ENCODE assay signal across 8 cellular contexts in genomic region chr16:85688586-85689284, GRCh38. TPM values are rescaled to one million over a fixed set of nuclear protein-coding genes. Genes with fewer than 3 reads are reported as not detected.
DNase-seq lines count a peak whose midpoint lies in the region; ATAC-seq and TF ChIP-seq lines count a peak whose summit lies in the region.

TSS of gene GINS2 (minus strand) at chr16:85688954. CDS start at chr16:85688898, 56 bp downstream.

- peak within 1 kb of the TSS; percentile 13 for H3K4ac ChIP-seq in trophoblast cell (ENCODE audit: low read depth, low read length)

- TF ChIP-seq EP300 in transverse colon (IDR thresholded peaks at IDR 0.05; ENCODE audit: low read depth), result no peak

- H3K79me2 ChIP-seq in SU-DHL-6 (ENCODE audit: insufficient read depth, low read length) (peaks cover 42% of the 10 kb centered on the region), trophoblast cell (ENCODE audit: control insufficient read depth, insufficient read depth, low read length, poor library complexity) (peaks cover 5% of the 10 kb centered on the region)

- peak within 1 kb of the TSS; percentile 86 for H3K9ac ChIP-seq in SU-DHL-6 (ENCODE audit: low read length)
- peak within 1 kb of the TSS; percentile 79 for H3K9ac ChIP-seq in trophoblast cell (ENCODE audit: low read length)

- peak within 1 kb of the TSS; percentile 4 for H4K91ac ChIP-seq in trophoblast cell (ENCODE audit: low read depth, low read length)

- H3K27me3 ChIP-seq in SU-DHL-6 (ENCODE audit: low read length) (no peaks in the 10 kb centered on the region), trophoblast cell (ENCODE audit: insufficient read depth, low read length) (no peaks in the 10 kb centered on the region), transverse colon (no peaks in the 10 kb centered on the region)

- DNase-seq in NCI-H1092 (lab: John Stamatoyannopoulos, UW), result peak; percentile 89
- DNase-seq in activated naive CD8-positive, alpha-beta T cell treated with anti-CD3 and anti-CD28 coated beads, Interleukin-2, amount 10 ng/mL, durations not matched to agents 7 days and 5 days, result peak; percentile 93
- DNase-seq in cardiac septum (ENCODE audit: low spot score), result peak; percentile 95
- peak; percentile 91 for DNase-seq in trophoblast cell
- DNase-seq in transverse colon, result peak; percentile 93

- H3K23ac ChIP-seq in trophoblast cell (ENCODE audit: low read length), result no peak within 1 kb of the TSS

- H2AFZ ChIP-seq in SU-DHL-6 (ENCODE audit: low read depth, low read length, severe bottlenecking), result peak within 1 kb of the TSS; percentile 80
- peak within 1 kb of the TSS; percentile 95 for H2AFZ ChIP-seq in trophoblast cell (ENCODE audit: insufficient read depth, low read length, poor library complexity)

- in situ Hi-C loops in transverse colon (cut with MboI; ENCODE audit: low pct_ligation_motif_present in 1 of 4, low pct_unique_long_range_greater_than_20kb in 1 of 4, low sequenced_read_pairs in 3 of 4), result no loop called here

- peaks cover 13% of the 10 kb centered on the region for H3K36me3 Mint-ChIP-seq in activated naive CD8-positive, alpha-beta T cell treated with anti-CD3 and anti-CD28 coated beads, Interleukin-2, amount 10 ng/mL, durations not matched to agents 7 days and 5 days

- peak within 1 kb of the TSS; percentile 85 for H3K4me3 Mint-ChIP-seq in activated naive CD8-positive, alpha-beta T cell treated with anti-CD3 and anti-CD28 coated beads, Interleukin-2, amount 10 ng/mL, durations not matched to agents 7 days and 5 days

- peaks cover 18% of the 10 kb centered on the region for H3K27me3 Mint-ChIP-seq in activated naive CD8-positive, alpha-beta T cell treated with anti-CD3 and anti-CD28 coated beads, Interleukin-2, amount 10 ng/mL, durations not matched to agents 7 days and 5 days

- H3K18ac ChIP-seq in trophoblast cell (ENCODE audit: low read length), result peak within 1 kb of the TSS; percentile 77

- TF ChIP-seq CTCF in SU-DHL-6 (IDR thresholded peaks at IDR 0.05; ENCODE audit: insufficient read depth, low read length, poor library complexity, severe bottlenecking) (no peak), transverse colon (IDR thresholded peaks at IDR 0.05) (no peak)

- peaks cover 10% of the 10 kb centered on the region in 2 experiments for H3K4me1 ChIP-seq in trophoblast cell (ENCODE audit: control insufficient read depth in 1 of 2, insufficient read depth in 2 of 2, low read length in 2 of 2)
- H3K4me1 ChIP-seq in transverse colon, result peaks cover 6 to 33% (median 19%) of the 10 kb centered on the region in 4 donors

- no peaks in the 10 kb centered on the region for H3K9me2 ChIP-seq in SU-DHL-6 (replicated peaks; ENCODE audit: insufficient read depth, low read length)

- H4K8ac ChIP-seq in trophoblast cell (ENCODE audit: low read depth, low read length), result peak within 1 kb of the TSS; percentile 71

- H2BK120ac ChIP-seq in trophoblast cell (ENCODE audit: insufficient read depth, low read length, poor library complexity), result no peak within 1 kb of the TSS

- TF ChIP-seq POLR2A in GM10847 (IDR thresholded peaks at IDR 0.05; ENCODE audit: extremely low read depth, insufficient read length) (peak; percentile 52), transverse colon (IDR thresholded peaks at IDR 0.05) (no peak)

- H3K9me3 Mint-ChIP-seq in activated naive CD8-positive, alpha-beta T cell treated with anti-CD3 and anti-CD28 coated beads, Interleukin-2, amount 10 ng/mL, durations not matched to agents 7 days and 5 days, result no peaks in the 10 kb centered on the region

- no CpG with 5 or more reads among the region's 86 CpGs for WGBS in trophoblast cell (ENCODE audit: extremely low coverage, insufficient coverage, insufficient read length)
- 2% methylated on average over 34 of the region's 86 CpGs; no CpG with 5 or more reads in 1 of the 2 donors for WGBS in transverse colon (ENCODE audit: low coverage in 1 of 2), 2 donors

- H3K4me3 ChIP-seq in SU-DHL-6 (ENCODE audit: insufficient read depth, low read length, poor library complexity, severe bottlenecking) (peak within 1 kb of the TSS; percentile 73), trophoblast cell (ENCODE audit: low read depth, low read length) (peak within 1 kb of the TSS; percentile 85), transverse colon (peak within 1 kb of the TSS; percentile 49 to 96 (median 64))

- H4K12ac ChIP-seq in trophoblast cell (ENCODE audit: low read depth, low read length), result peak within 1 kb of the TSS; percentile 87

- H3K4me2 ChIP-seq in SU-DHL-6 (ENCODE audit: low read depth, low read length, poor library complexity, severe bottlenecking) (peak within 1 kb of the TSS; percentile 74), trophoblast cell (ENCODE audit: low read length) (peak within 1 kb of the TSS; percentile 99)

- H3K27ac Mint-ChIP-seq in activated naive CD8-positive, alpha-beta T cell treated with anti-CD3 and anti-CD28 coated beads, Interleukin-2, amount 10 ng/mL, durations not matched to agents 7 days and 5 days, result peak within 1 kb of the TSS; percentile 74

- no peak within 1 kb of the TSS for H2BK5ac ChIP-seq in trophoblast cell (ENCODE audit: low read depth, low read length, poor library complexity)

- no peak within 1 kb of the TSS for H2BK12ac ChIP-seq in trophoblast cell (ENCODE audit: low read length)

- H3K79me1 ChIP-seq in trophoblast cell (ENCODE audit: low read length), result no peaks in the 10 kb centered on the region

- H3F3A ChIP-seq in SU-DHL-6 (ENCODE audit: insufficient read depth), result peaks cover 32% of the 10 kb centered on the region

- H3K9me3 ChIP-seq in SU-DHL-6 (ENCODE audit: insufficient read depth, low read length) (no peaks in the 10 kb centered on the region), trophoblast cell (ENCODE audit: insufficient read depth, low read depth, low read length) (no peaks in the 10 kb centered on the region), transverse colon (no peaks in the 10 kb centered on the region)

- H4K20me1 ChIP-seq in SU-DHL-6 (ENCODE audit: low read depth, low read length), result 0 out of 2 replicates have a peak, but pooled peaks cover 2% of the 10 kb centered on the region

- H3K36me3 ChIP-seq in SU-DHL-6 (ENCODE audit: low read length) (no peaks in the 10 kb centered on the region), trophoblast cell (ENCODE audit: control insufficient read depth in 1 of 2, insufficient read depth in 2 of 2, low read length in 2 of 2) (peaks cover 0 to 2% of the 10 kb centered on the region in 2 experiments), transverse colon (no peaks in the 10 kb centered on the region)

- H3K27ac ChIP-seq in SU-DHL-6 (ENCODE audit: low read depth, low read length), result peak within 1 kb of the TSS; percentile 77
- H3K27ac ChIP-seq in trophoblast cell (ENCODE audit: low read depth, low read length), result no peak within 1 kb of the TSS
- H3K27ac ChIP-seq in transverse colon, result peak within 1 kb of the TSS; percentile 40 to 79 (median 56)

- H3K4me1 Mint-ChIP-seq in activated naive CD8-positive, alpha-beta T cell treated with anti-CD3 and anti-CD28 coated beads, Interleukin-2, amount 10 ng/mL, durations not matched to agents 7 days and 5 days, result peaks cover 12% of the 10 kb centered on the region

- intact Hi-C loops in cardiac septum (cut with DNase I) (no loop called here), transverse colon (cut with DNase I; ENCODE audit: low total_unique reads) (no loop called here)

- H3K14ac ChIP-seq in trophoblast cell (ENCODE audit: low read length), result peak within 1 kb of the TSS; percentile 46

- POLR2A ChIA-PET in activated naive CD8-positive, alpha-beta T cell treated with anti-CD3 and anti-CD28 coated beads, Interleukin-2, amount 10 ng/mL, durations not matched to agents 7 days and 5 days (lab: Charles Lee), result interaction anchor here (0.6 to 1.1 kb wide), 2 partner anchors 45 to 1165 kb away, joined by 3 read pairs; no protein-coding TSS in a partner anchor

- ATAC-seq in HG02588 (IDR thresholded peaks at IDR 0.05; ENCODE audit: unreplicated experiment), result peak; percentile 97
- ATAC-seq in activated naive CD8-positive, alpha-beta T cell treated with anti-CD3 and anti-CD28 coated beads, Interleukin-2, amount 10 ng/mL, durations not matched to agents 7 days and 5 days (ENCODE audit: low read depth), result peak; percentile 100

- no peak within 1 kb of the TSS for H2AK5ac ChIP-seq in trophoblast cell (ENCODE audit: low read length)

RNA-seq across cellular contexts. Expression of gene GINS2, which starts in this region (rescaled TPM):
- 10 to 100 TPM; 33.4 to 34.2 TPM for total RNA-seq in activated naive CD8-positive, alpha-beta T cell treated with anti-CD3 and anti-CD28 coated beads, Interleukin-2, amount 10 ng/mL, durations not matched to agents 7 days and 5 days
- total RNA-seq in cardiac septum, result 0.38 TPM
- 11.3 and 12.4 TPM in 2 replicates for polyA plus RNA-seq in trophoblast cell (2013)
- 1 to 10 TPM in 2 of 4 donors, under 1 TPM in 1, not detected in 1; 1.00 to 4.4 (median 1.2) TPM for total RNA-seq in transverse colon

Comparison
In these comparisons a context has a peak if more than half of its experiments do, and no peak if none do; other contexts are left out.
1. RNA of gene GINS2 (total RNA-seq): 33.4 to 34.2 TPM in activated naive CD8-positive, alpha-beta T cell treated with anti-CD3 and anti-CD28 coated beads, Interleukin-2, amount 10 ng/mL, durations not matched to agents 7 days and 5 days; 1.00 to 4.4 TPM in transverse colon and 0.38 TPM in cardiac septum (single experiment); every median in the first group is over 4 times any median in the second.
2. Peak in DNase-seq in cardiac septum; RNA of the gene not detected or under 1 TPM.
3. Peak in every context shown above with its lines, with median percentiles within 50 percentile points of each other: DNase-seq and H3K4me3 ChIP-seq.